Comparison of ENCODE assay signal across 22 cellular contexts in genomic region chr14:70280931-70281330, GRCh38.
"Had no signal": no experiment of that assay in that cellular context is flagged by ENCODE, and none has a peak within 500 bp of the region (broad histone marks: within the 10 kb centered on the region; RNA-seq: fewer than 3 reads in every experiment).

No MANE protein-coding gene starts in this region.

- H3K27ac ChIP-seq: esophagus muscularis mucosa, foreskin keratinocyte, gastroesophageal sphincter, heart left ventricle, hepatocyte, left lung, lower lobe of right lung had no signal

- H3K4me3 ChIP-seq: esophagus muscularis mucosa, gastroesophageal sphincter, heart left ventricle, hepatocyte, left lung, lower lobe of right lung had no signal

- H3K27me3 Mint-ChIP-seq: dendritic cell treated with granulocyte-macrophage colony-stimulating factor and Interleukin-4, amounts not matched to agents 40 ng/mL and 50 ng/mL, for 4 days had no signal

- H3K9me3 Mint-ChIP-seq: dendritic cell treated with granulocyte-macrophage colony-stimulating factor and Interleukin-4, amounts not matched to agents 40 ng/mL and 50 ng/mL, for 4 days had no signal

- H3K4me1 Mint-ChIP-seq: naive thymus-derived CD4-positive, alpha-beta T cell had no signal

- H3K4me1 ChIP-seq: esophagus muscularis mucosa, foreskin keratinocyte, gastroesophageal sphincter, heart left ventricle, left lung, lower lobe of right lung had no signal

- H3K27ac Mint-ChIP-seq: dendritic cell treated with granulocyte-macrophage colony-stimulating factor and Interleukin-4, amounts not matched to agents 40 ng/mL and 50 ng/mL, for 4 days; naive thymus-derived CD4-positive, alpha-beta T cell had no signal

- H3K79me2 ChIP-seq: hepatocyte had no signal

- H3K9me3 ChIP-seq: esophagus muscularis mucosa, gastroesophageal sphincter, heart left ventricle, left lung, lower lobe of right lung had no signal

- FAIRE-seq: colon, endothelial cell of umbilical vein, frontal cortex, islet of Langerhans, keratinocyte had no signal

- H2AFZ ChIP-seq: hepatocyte had no signal

- H3K36me3 Mint-ChIP-seq: naive thymus-derived CD4-positive, alpha-beta T cell had no signal

- H3K4me2 ChIP-seq: hepatocyte had no signal

- H3K4me3 Mint-ChIP-seq: dendritic cell treated with granulocyte-macrophage colony-stimulating factor and Interleukin-4, amounts not matched to agents 40 ng/mL and 50 ng/mL, for 4 days; naive thymus-derived CD4-positive, alpha-beta T cell had no signal

- H3K36me3 ChIP-seq: esophagus muscularis mucosa, gastroesophageal sphincter, heart left ventricle, left lung, lower lobe of right lung had no signal

- DNase-seq: cortex of kidney; effector CD4-positive, alpha-beta T cell; effector memory CD4-positive, alpha-beta T cell; foreskin keratinocyte; heart left ventricle; hypothalamus; left cardiac atrium; left lung; left ventricle myocardium superior; lower lobe of right lung; mesenchymal stem cell; midbrain; naive thymus-derived CD4-positive, alpha-beta T cell had no signal

- H3K27me3 ChIP-seq: hepatocyte had no signal
